ENCODE assay signal across 22 cellular contexts in the genomic region with DNA sequence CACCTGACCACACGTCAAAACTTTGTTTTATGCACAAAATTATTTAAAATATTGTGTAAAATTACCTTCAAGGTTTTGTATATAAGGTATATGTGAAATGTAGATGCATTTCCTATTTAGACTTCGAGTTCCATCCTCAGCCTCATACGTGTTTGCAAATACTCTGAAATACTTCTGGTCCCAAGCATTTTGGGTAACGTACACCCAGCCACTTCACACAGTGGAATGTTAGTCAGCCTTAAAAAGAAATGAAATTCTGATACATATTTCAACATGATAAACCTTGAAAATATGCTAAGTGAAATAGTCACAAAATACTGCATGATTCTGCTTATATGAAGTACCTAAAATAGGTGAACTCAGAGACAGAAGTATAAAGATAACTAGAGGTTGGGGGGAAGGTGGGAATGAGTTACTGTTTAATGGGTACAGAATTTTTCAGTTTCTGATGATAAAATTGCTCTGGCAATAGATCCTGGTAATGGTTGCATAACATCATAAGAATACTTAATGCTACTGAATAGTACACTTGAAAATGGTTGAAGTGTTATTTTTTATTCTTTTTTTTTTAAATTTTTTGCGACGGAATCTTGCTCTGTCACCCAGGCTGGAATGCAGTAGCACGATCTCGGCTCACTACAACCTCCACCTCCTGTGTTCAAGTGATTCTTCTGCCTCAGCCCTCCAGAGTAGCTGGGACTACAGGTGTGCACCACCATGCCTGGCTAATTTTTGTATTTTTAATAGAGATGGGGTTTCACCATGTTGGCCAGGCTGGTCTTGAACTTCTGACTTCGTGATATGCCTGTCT.
"Had no signal": no experiment of that assay in that cellular context is flagged by ENCODE, and none has a peak within 500 bp of the region (broad histone marks: within the 10 kb centered on the region; RNA-seq: fewer than 3 reads in every experiment).

No MANE protein-coding gene starts in this region.

- H3K27ac ChIP-seq: epithelial cell of prostate, esophagus muscularis mucosa, gastrocnemius medialis, heart right ventricle, neural progenitor cell, pancreas, spleen, testis, transverse colon had no signal

- H3K4me1 Mint-ChIP-seq: neural progenitor cell had no signal

- DNase-seq: effector memory CD4-positive, alpha-beta T cell; gastrocnemius medialis; heart right ventricle; hypothalamus; kidney glomerular epithelial cell; mesenchymal stem cell; midbrain; nucleus accumbens; pancreas; spleen; stimulated activated CD4-positive, alpha-beta T cell treated with anti-CD3 and anti-CD28 coated beads, Interleukin-2, amount 100 ng/mL, for 24 hours; stimulated activated CD4-positive, alpha-beta T cell treated with anti-CD3 and anti-CD28 coated beads, Interleukin-4, amount 100 ng/mL, for 4 hours; stimulated activated naive B cell treated with anti-CD40 and anti-IgM and Interleukin-4, amounts not matched to agents 10 μg/mL and 1 μg/mL and 100 μg/mL, for 72 hours; stimulated activated naive CD8-positive, alpha-beta T cell treated with anti-CD3 and anti-CD28 coated beads, Interleukin-15, amount 100 ng/mL, for 72 hours; testis; transverse colon had no signal

- H3K4me3 Mint-ChIP-seq: natural killer cell treated with Interleukin-12 subunit alpha and Interleukin-12 subunit beta and Interleukin-15 and Interleukin-18, amount 100 ng/mL, for 72 hours; neural progenitor cell; stimulated activated naive B cell treated with anti-CD40 and anti-IgM and Interleukin-4, amounts not matched to agents 10 μg/mL and 1 μg/mL and 100 μg/mL, for 72 hours; stimulated activated naive CD8-positive, alpha-beta T cell treated with anti-CD3 and anti-CD28 coated beads, Interleukin-15, amount 100 ng/mL, for 72 hours had no signal

- H3K9me3 Mint-ChIP-seq: natural killer cell treated with Interleukin-12 subunit alpha and Interleukin-12 subunit beta and Interleukin-15 and Interleukin-18, amount 100 ng/mL, for 72 hours; neural progenitor cell; stimulated activated naive B cell treated with anti-CD40 and anti-IgM and Interleukin-4, amounts not matched to agents 10 μg/mL and 1 μg/mL and 100 μg/mL, for 72 hours; stimulated activated naive CD8-positive, alpha-beta T cell treated with anti-CD3 and anti-CD28 coated beads, Interleukin-15, amount 100 ng/mL, for 72 hours had no signal

- H3K9me3 ChIP-seq: esophagus muscularis mucosa, gastrocnemius medialis, heart right ventricle, pancreas, spleen, testis, transverse colon had no signal

- H3K27me3 Mint-ChIP-seq: natural killer cell treated with Interleukin-12 subunit alpha and Interleukin-12 subunit beta and Interleukin-15 and Interleukin-18, amount 100 ng/mL, for 72 hours; progenitor cell of endocrine pancreas; stimulated activated naive B cell treated with anti-CD40 and anti-IgM and Interleukin-4, amounts not matched to agents 10 μg/mL and 1 μg/mL and 100 μg/mL, for 72 hours; stimulated activated naive CD8-positive, alpha-beta T cell treated with anti-CD3 and anti-CD28 coated beads, Interleukin-15, amount 100 ng/mL, for 72 hours had no signal

- H3K4me3 ChIP-seq: esophagus muscularis mucosa, gastrocnemius medialis, heart right ventricle, neural progenitor cell, pancreas, spleen, testis, transverse colon had no signal

- ATAC-seq: gastrocnemius medialis; heart right ventricle; natural killer cell treated with Interleukin-12 subunit alpha and Interleukin-12 subunit beta and Interleukin-15 and Interleukin-18, amount 100 ng/mL, for 72 hours; pancreas; sciatic nerve; stimulated activated naive B cell treated with anti-CD40 and anti-IgM and Interleukin-4, amounts not matched to agents 10 μg/mL and 1 μg/mL and 100 μg/mL, for 72 hours; stimulated activated naive CD8-positive, alpha-beta T cell treated with anti-CD3 and anti-CD28 coated beads, Interleukin-15, amount 100 ng/mL, for 72 hours had no signal

- H3K27ac Mint-ChIP-seq: natural killer cell treated with Interleukin-12 subunit alpha and Interleukin-12 subunit beta and Interleukin-15 and Interleukin-18, amount 100 ng/mL, for 72 hours; neural progenitor cell; progenitor cell of endocrine pancreas; stimulated activated naive B cell treated with anti-CD40 and anti-IgM and Interleukin-4, amounts not matched to agents 10 μg/mL and 1 μg/mL and 100 μg/mL, for 72 hours had no signal

- H3K4me1 ChIP-seq: esophagus muscularis mucosa, gastrocnemius medialis, neural progenitor cell, pancreas, spleen, testis, transverse colon had no signal

- H3K27me3 ChIP-seq: esophagus muscularis mucosa, gastrocnemius medialis, heart right ventricle, neural progenitor cell, pancreas, spleen, testis, transverse colon had no signal
